8 cellular contexts compared by ENCODE assay signal in the genomic region with DNA sequence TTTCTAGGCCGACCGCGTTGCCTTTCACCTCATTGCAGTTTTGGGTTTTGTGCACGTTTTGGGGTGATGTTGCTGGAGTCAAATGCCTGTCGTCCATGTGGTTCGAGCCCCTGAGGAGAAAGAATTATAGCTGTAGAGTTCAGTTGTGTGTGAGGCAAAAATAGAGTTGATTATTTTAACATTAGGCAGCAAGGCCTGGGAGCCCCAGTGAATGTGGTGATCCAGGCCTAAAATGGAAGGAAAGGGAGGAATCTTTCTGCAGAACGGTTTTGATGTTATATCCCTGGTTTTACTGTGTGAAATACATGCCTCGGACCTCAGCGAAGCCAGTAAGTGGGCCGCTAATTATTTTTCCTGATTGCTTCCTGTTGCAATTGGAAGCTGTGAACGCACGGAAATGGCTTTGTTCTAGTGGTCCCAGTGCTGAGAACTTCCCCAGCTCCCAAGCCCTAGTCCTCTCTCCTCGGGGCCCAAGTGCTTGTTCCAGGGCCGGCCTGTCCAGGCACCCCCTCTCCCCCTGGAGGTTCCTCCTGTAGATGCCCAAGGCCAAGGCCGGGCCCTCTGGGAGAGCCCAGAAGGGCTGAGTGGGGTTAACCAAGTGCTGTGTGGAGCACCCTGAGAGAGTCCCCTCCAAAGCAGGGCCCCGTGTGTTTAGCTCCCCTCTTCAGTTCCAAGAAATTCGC. TPM values are rescaled to one million over a fixed set of nuclear protein-coding genes. Genes with fewer than 3 reads are reported as not detected.
DNase-seq lines count a peak whose midpoint lies in the region; ATAC-seq and TF ChIP-seq lines count a peak whose summit lies in the region.

No MANE protein-coding gene starts in this region.

- H3K4me1 Mint-ChIP-seq in T-helper 1 cell treated with Interleukin-12 subunit alpha and Interleukin-12 subunit beta and Interleukin-4 antibody, amounts not matched to agents 30 μg/mL and 1 μg/mL, for 36 hours (ENCODE audit: low read depth): peaks cover 37% of the 10 kb centered on the region
- H3K4me1 Mint-ChIP-seq in activated CD8-positive, alpha-beta T cell treated with anti-CD3 and anti-CD28 coated beads for 36 hours (ENCODE audit: low read depth): peaks cover 13% of the 10 kb centered on the region

- no peak for ATAC-seq in activated CD8-positive, alpha-beta T cell treated with anti-CD3 and anti-CD28 coated beads for 36 hours
- no peak for ATAC-seq in HG02981 (IDR thresholded peaks at IDR 0.05; ENCODE audit: unreplicated experiment)

- intact Hi-C loops in activated CD8-positive, alpha-beta T cell treated with anti-CD3 and anti-CD28 coated beads for 36 hours (cut with micrococcal nuclease): loop anchor here (10.0 kb wide), 1 partner anchor 70 kb away; no protein-coding TSS in a partner anchor

- H3K36me3 Mint-ChIP-seq in T-helper 1 cell treated with Interleukin-12 subunit alpha and Interleukin-12 subunit beta and Interleukin-4 antibody, amounts not matched to agents 30 μg/mL and 1 μg/mL, for 36 hours (ENCODE audit: low read depth): peaks cover 3% of the 10 kb centered on the region
- H3K36me3 Mint-ChIP-seq in activated CD8-positive, alpha-beta T cell treated with anti-CD3 and anti-CD28 coated beads for 36 hours (ENCODE audit: low read depth): no peaks in the 10 kb centered on the region

- H3K27ac ChIP-seq in subcutaneous abdominal adipose tissue (ENCODE audit: low read depth, low read length): peak overlapping the region; percentile 86

- peak overlapping the region; percentile 87 for H3K4me3 Mint-ChIP-seq in T-helper 1 cell treated with Interleukin-12 subunit alpha and Interleukin-12 subunit beta and Interleukin-4 antibody, amounts not matched to agents 30 μg/mL and 1 μg/mL, for 36 hours
- peak overlapping the region; percentile 92 for H3K4me3 Mint-ChIP-seq in activated CD8-positive, alpha-beta T cell treated with anti-CD3 and anti-CD28 coated beads for 36 hours

- no peak for TF ChIP-seq CTCF in activated CD8-positive, alpha-beta T cell treated with anti-CD3 and anti-CD28 coated beads for 36 hours (IDR thresholded peaks at IDR 0.05)

- H3K4me3 ChIP-seq in iPS-18c (ENCODE audit: insufficient read depth, low read depth, low read length): peak overlapping the region; percentile 66
- H3K4me3 ChIP-seq in subcutaneous abdominal adipose tissue (ENCODE audit: low read depth in 1 of 5, low read length in 5 of 5): peak overlapping the region; percentile 71 to 85 (median 79)

- H3K36me3 ChIP-seq in subcutaneous abdominal adipose tissue (ENCODE audit: control insufficient read depth in 5 of 5, insufficient read depth in 5 of 5, low read length in 5 of 5): no peaks in the 10 kb centered on the region

- H3K9me3 Mint-ChIP-seq in T-helper 1 cell treated with Interleukin-12 subunit alpha and Interleukin-12 subunit beta and Interleukin-4 antibody, amounts not matched to agents 30 μg/mL and 1 μg/mL, for 36 hours: no peaks in the 10 kb centered on the region
- H3K9me3 Mint-ChIP-seq in activated CD8-positive, alpha-beta T cell treated with anti-CD3 and anti-CD28 coated beads for 36 hours: no peaks in the 10 kb centered on the region

- H3K9ac ChIP-seq in subcutaneous abdominal adipose tissue (ENCODE audit: low read length in 5 of 5): peak overlapping the region; percentile 42 to 87 (median 76)

- peaks cover 20 to 67% (median 59%) of the 10 kb centered on the region in 5 donors for H3K4me1 ChIP-seq in subcutaneous abdominal adipose tissue (ENCODE audit: control insufficient read depth in 5 of 5, insufficient read depth in 5 of 5, low read length in 5 of 5)

- H3K9me3 ChIP-seq in iPS-18c (ENCODE audit: control insufficient read depth, insufficient read depth, low read length) (peaks cover 2% of the 10 kb centered on the region), subcutaneous abdominal adipose tissue (ENCODE audit: control insufficient read depth in 5 of 5, low read length in 5 of 5) (no peaks in the 10 kb centered on the region)

- no peak overlapping the region for H3K27ac Mint-ChIP-seq in T-helper 1 cell treated with Interleukin-12 subunit alpha and Interleukin-12 subunit beta and Interleukin-4 antibody, amounts not matched to agents 30 μg/mL and 1 μg/mL, for 36 hours
- no peak overlapping the region for H3K27ac Mint-ChIP-seq in activated CD8-positive, alpha-beta T cell treated with anti-CD3 and anti-CD28 coated beads for 36 hours

- CTCF ChIA-PET in activated CD8-positive, alpha-beta T cell treated with anti-CD3 and anti-CD28 coated beads for 36 hours (lab: Charles Lee): interaction anchor here (1.0 to 1.7 kb wide), 3 partner anchors 13 to 45 kb away, joined by 3 to 6 read pairs (median 3); no protein-coding TSS in a partner anchor

- H3K27me3 ChIP-seq in subcutaneous abdominal adipose tissue (ENCODE audit: control insufficient read depth in 5 of 5, insufficient read depth in 4 of 5, low read length in 5 of 5): no peaks in the 10 kb centered on the region

- DNase-seq in T-helper 1 cell: no peak
- no peak for DNase-seq in activated CD8-positive, alpha-beta T cell treated with anti-CD3 and anti-CD28 coated beads for 36 hours
- DNase-seq in NCI-H1694 (lab: John Stamatoyannopoulos, UW): no peak
- no peak for DNase-seq in hippocampal formation (lab: John Stamatoyannopoulos, UW)

- peaks cover 3% of the 10 kb centered on the region for H3K27me3 Mint-ChIP-seq in T-helper 1 cell treated with Interleukin-12 subunit alpha and Interleukin-12 subunit beta and Interleukin-4 antibody, amounts not matched to agents 30 μg/mL and 1 μg/mL, for 36 hours (ENCODE audit: low read depth)
- H3K27me3 Mint-ChIP-seq in activated CD8-positive, alpha-beta T cell treated with anti-CD3 and anti-CD28 coated beads for 36 hours: peaks cover 2% of the 10 kb centered on the region

- POLR2A ChIA-PET in activated CD8-positive, alpha-beta T cell treated with anti-CD3 and anti-CD28 coated beads for 36 hours (lab: Charles Lee): interaction anchor here (0.5 kb wide), 1 partner anchor 22 kb away, joined by 3 read pairs; no protein-coding TSS in a partner anchor

RNA-seq across cellular contexts. Expression of gene LRP5, which starts 2.0 kb away (rescaled TPM):
- total RNA-seq in activated CD8-positive, alpha-beta T cell treated with anti-CD3 and anti-CD28 coated beads for 36 hours: 10 to 100 TPM; 10.5 to 15.3 TPM

RNA-seq across cellular contexts. Expression of gene C11orf24, which starts 42.6 kb away (rescaled TPM):
- 10 to 100 TPM; 38.0 to 40.7 TPM for total RNA-seq in activated CD8-positive, alpha-beta T cell treated with anti-CD3 and anti-CD28 coated beads for 36 hours
